In the genomic region with DNA sequence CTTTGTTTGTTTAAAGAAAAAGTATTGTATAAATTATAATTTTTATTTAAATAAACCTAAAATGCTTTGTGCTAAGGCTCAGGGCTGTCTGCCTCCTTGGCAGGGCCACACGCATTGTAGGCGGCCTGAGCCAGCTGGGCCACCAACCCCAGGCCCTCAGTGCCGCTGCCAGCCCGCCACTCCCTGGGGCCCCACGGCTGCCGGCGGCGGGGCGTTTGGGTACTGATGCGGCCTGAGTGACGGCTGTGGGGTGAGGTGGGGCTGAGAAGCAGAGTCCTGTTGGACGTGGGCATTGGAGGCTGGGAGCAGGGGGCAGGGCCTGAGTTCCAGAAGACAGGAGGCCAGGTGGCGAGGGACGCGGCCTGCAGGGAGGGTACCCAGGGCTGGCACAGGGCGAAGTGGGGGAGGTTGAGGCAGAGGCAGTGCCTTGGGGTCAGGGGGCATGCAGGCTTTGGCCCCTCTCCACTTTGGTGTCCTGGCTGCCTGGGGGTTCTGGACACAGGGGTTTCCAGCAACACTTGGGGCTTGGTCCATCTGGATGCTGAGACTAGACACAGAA, we compare ENCODE assay signal across 22 cellular contexts.
"Had no signal": no experiment of that assay in that cellular context is flagged by ENCODE, and none has a peak within 500 bp of the region (broad histone marks: within the 10 kb centered on the region; RNA-seq: fewer than 3 reads in every experiment).

No MANE protein-coding gene starts in this region.

- H3K27ac ChIP-seq: adrenal gland, foreskin keratinocyte, pancreas, right lobe of liver, spleen, thyroid gland, WERI-Rb-1 had no signal

- H3K4me1 ChIP-seq: adrenal gland, foreskin keratinocyte had no signal

- ATAC-seq: activated T-cell treated with anti-CD3 and anti-CD28 coated beads, Interleukin-2, amount 50 U/mL, for 72 hours; foreskin keratinocyte; left lung; naive thymus-derived CD4-positive, alpha-beta T cell; pancreas had no signal

- H3K36me3 Mint-ChIP-seq: naive thymus-derived CD4-positive, alpha-beta T cell had no signal

- H3K27ac Mint-ChIP-seq: activated T-cell treated with anti-CD3 and anti-CD28 coated beads, Interleukin-2, amount 50 U/mL, for 72 hours had no signal

- H3K27me3 Mint-ChIP-seq: naive thymus-derived CD4-positive, alpha-beta T cell had no signal

- H3K9me3 Mint-ChIP-seq: activated T-cell treated with anti-CD3 and anti-CD28 coated beads, Interleukin-2, amount 50 U/mL, for 72 hours; naive thymus-derived CD4-positive, alpha-beta T cell had no signal

- H3K4me3 ChIP-seq: adrenal gland, esophagus squamous epithelium, left lung, pancreas, right lobe of liver, spleen, thyroid gland had no signal

- H3K27me3 ChIP-seq: adrenal gland, esophagus squamous epithelium, foreskin keratinocyte, left lung, pancreas, right lobe of liver, spleen, thyroid gland had no signal

- DNase-seq: activated CD4-positive, alpha-beta T cell treated with anti-CD3 and anti-CD28 coated beads for 1 hour; activated CD8-positive, alpha-beta memory T cell treated with anti-CD3 and anti-CD28 coated beads for 24 hours; activated CD8-positive, alpha-beta memory T cell treated with anti-CD3 and anti-CD28 coated beads, Interleukin-2, amount 50 U/mL, for 48 hours; activated effector memory CD4-positive, alpha-beta T cell treated with anti-CD3 and anti-CD28 coated beads, Interleukin-2, amount 50 U/mL, for 16 hours; activated naive CD4-positive, alpha-beta T cell treated with anti-CD3 and anti-CD28 coated beads, Interleukin-2, amount 50 U/mL, for 16 hours; activated T-cell treated with anti-CD3 and anti-CD28 coated beads, Interleukin-2, amount 50 U/mL, for 72 hours; adrenal gland; effector CD8-positive, alpha-beta T cell; esophagus squamous epithelium; foreskin keratinocyte; kidney; left lung; mesendoderm; naive thymus-derived CD4-positive, alpha-beta T cell; right lobe of liver; spleen; stimulated activated CD4-positive, alpha-beta T cell treated with anti-CD3 and anti-CD28 coated beads, Interleukin-4, amount 100 ng/mL, for 4 hours; stimulated activated naive CD4-positive, alpha-beta T cell; T-helper 2 cell; thyroid gland; WERI-Rb-1 had no signal

- H3K9me3 ChIP-seq: adrenal gland, esophagus squamous epithelium, left lung, pancreas, right lobe of liver, spleen, thyroid gland had no signal

- H3K4me3 Mint-ChIP-seq: activated T-cell treated with anti-CD3 and anti-CD28 coated beads, Interleukin-2, amount 50 U/mL, for 72 hours; naive thymus-derived CD4-positive, alpha-beta T cell had no signal
